ENCODE assay signal across 1 cellular context in genomic region chr6:138109042-138109997, GRCh38.
TF ChIP-seq lines count a peak whose summit lies in the region.

No MANE protein-coding gene starts in this region.

TF ChIP-seq in HepG2, 621 proteins besides CTCF, POLR2A, EP300 and RAD21 (continued from another document):
- TF ChIP-seq ZNF574 (CRISPR knock-in tag; IDR thresholded peaks at IDR 0.05) (no peak), ZNF430 (CRISPR knock-in tag; IDR thresholded peaks at IDR 0.05) (no peak), ZNF335 (CRISPR knock-in tag; IDR thresholded peaks at IDR 0.05) (0 out of 2 replicates have a peak, but pooled peaks have one; percentile 32), ZNF367 (CRISPR knock-in tag; IDR thresholded peaks at IDR 0.05; ENCODE audit: borderline replicate concordance) (no peak), ARNT2 (CRISPR knock-in tag; IDR thresholded peaks at IDR 0.05; ENCODE audit: low read depth) (no peak), ZBED4 (CRISPR knock-in tag; IDR thresholded peaks at IDR 0.05; ENCODE audit: borderline replicate concordance) (0 out of 2 replicates have a peak, but pooled peaks have one; percentile 22), ZNF775 (CRISPR knock-in tag; IDR thresholded peaks at IDR 0.05; ENCODE audit: borderline replicate concordance) (no peak), MTF1 (CRISPR knock-in tag; IDR thresholded peaks at IDR 0.05) (no peak), THAP8 (CRISPR knock-in tag; IDR thresholded peaks at IDR 0.05; ENCODE audit: borderline replicate concordance) (no peak), DPF2 (CRISPR knock-in tag; IDR thresholded peaks at IDR 0.05; ENCODE audit: borderline replicate concordance, low read depth) (no peak), MEIS1 (CRISPR knock-in tag; IDR thresholded peaks at IDR 0.05; ENCODE audit: borderline replicate concordance) (no peak), NCOA2 (CRISPR knock-in tag; IDR thresholded peaks at IDR 0.05) (no peak), ZNF530 (CRISPR knock-in tag; IDR thresholded peaks at IDR 0.05; ENCODE audit: low read depth) (no peak), ZBTB25 (CRISPR knock-in tag; IDR thresholded peaks at IDR 0.05) (0 out of 2 replicates have a peak, but pooled peaks have one; percentile 31), SMAD3 (CRISPR knock-in tag; IDR thresholded peaks at IDR 0.05) (peak; percentile 68; the same call in 1 of the 2 replicates), FOXA3 (CRISPR knock-in tag; IDR thresholded peaks at IDR 0.05) (no peak), THRA (CRISPR knock-in tag; IDR thresholded peaks at IDR 0.05; ENCODE audit: borderline replicate concordance) (0 out of 2 replicates have a peak, but pooled peaks have one; percentile 53), MIER2 (CRISPR knock-in tag; IDR thresholded peaks at IDR 0.05) (no peak), TIGD3 (CRISPR knock-in tag; IDR thresholded peaks at IDR 0.05; ENCODE audit: borderline replicate concordance) (no peak), ZNF350 (CRISPR knock-in tag; IDR thresholded peaks at IDR 0.05; ENCODE audit: borderline replicate concordance, low read depth) (no peak), GTF3A (CRISPR knock-in tag; conservative IDR thresholded peaks at IDR 0.05) (no peak), MIER3 (CRISPR knock-in tag; IDR thresholded peaks at IDR 0.05; ENCODE audit: borderline replicate concordance) (0 out of 2 replicates have a peak, but pooled peaks have one; percentile 29), ZHX1 (CRISPR knock-in tag; IDR thresholded peaks at IDR 0.05; ENCODE audit: low read depth) (no peak), MATR3 (CRISPR knock-in tag; IDR thresholded peaks at IDR 0.05) (no peak), ZSCAN21 (CRISPR knock-in tag; IDR thresholded peaks at IDR 0.05; ENCODE audit: borderline replicate concordance) (no peak)
TF ChIP-seq in HepG2: peak in this region for 34.
